In genomic region chr14:104710071-104710735, GRCh38 we compare ENCODE assay signal across 2 cellular contexts.
TF ChIP-seq lines count a peak whose summit lies in the region.

No MANE protein-coding gene starts in this region.

TF ChIP-seq in HepG2, 621 proteins besides CTCF, POLR2A, EP300 and RAD21:
- TF ChIP-seq ZNF589 (CRISPR knock-in tag; conservative IDR thresholded peaks at IDR 0.05) (no peak), HNRNPLL (IDR thresholded peaks at IDR 0.05; ENCODE audit: low read depth, low read length, poor library complexity, severe bottlenecking) (peak; percentile 81), HNRNPL (IDR thresholded peaks at IDR 0.05; ENCODE audit: low read depth, low read length) (peak; percentile 41; the same call in 1 of the 2 replicates), SALL1 (CRISPR knock-in tag; IDR thresholded peaks at IDR 0.05) (no peak), ZNF335 (CRISPR knock-in tag; IDR thresholded peaks at IDR 0.05) (no peak)

TF ChIP-seq in GM12891, 5 proteins besides CTCF, POLR2A, EP300 and RAD21:
- TF ChIP-seq TAF1 (IDR thresholded peaks at IDR 0.05; ENCODE audit: low read depth, low read length) (no peak), PAX5 (IDR thresholded peaks at IDR 0.05; ENCODE audit: insufficient read depth, low read length, severe bottlenecking) (no peak), SPI1 (IDR thresholded peaks at IDR 0.05; ENCODE audit: low read depth, low read length) (no peak), POU2F2 (IDR thresholded peaks at IDR 0.05; ENCODE audit: low read depth, low read length) (no peak), POLR2AphosphoS5 (IDR thresholded peaks at IDR 0.05; ENCODE audit: low read depth, low read length) (no peak)
TF ChIP-seq in GM12891: peak in this region for 0.
